In genomic region chr22:26460202-26460601, GRCh38 we compare ENCODE assay signal across 2 cellular contexts.
TF ChIP-seq lines count a peak whose summit lies in the region.

No MANE protein-coding gene starts in this region.

TF ChIP-seq in GM12878, 131 proteins besides CTCF, POLR2A, EP300 and RAD21:
- TF ChIP-seq SRF (IDR thresholded peaks at IDR 0.05; ENCODE audit: low read depth in 2 of 2, low read length in 2 of 2): no peak
- TF ChIP-seq BRCA1 (IDR thresholded peaks at IDR 0.05; ENCODE audit: low read depth, low read length): no peak
- no peak for TF ChIP-seq YY1 (IDR thresholded peaks at IDR 0.05; ENCODE audit: low read depth, low read length)
- TF ChIP-seq NRF1 (conservative IDR thresholded peaks at IDR 0.05; ENCODE audit: low read depth, low read length): no peak
- TF ChIP-seq CBX5 (IDR thresholded peaks at IDR 0.05; ENCODE audit: low read depth): no peak
- TF ChIP-seq HDAC2 (IDR thresholded peaks at IDR 0.05): no peak
- TF ChIP-seq STAT3 (IDR thresholded peaks at IDR 0.05; ENCODE audit: low read depth, low read length): no peak
- no peak for TF ChIP-seq TCF3 (IDR thresholded peaks at IDR 0.05; ENCODE audit: borderline replicate concordance, insufficient read depth, low read depth, low read length)
- no peak for TF ChIP-seq PAX5 (IDR thresholded peaks at IDR 0.05; ENCODE audit: borderline replicate concordance, low read depth, low read length)
- TF ChIP-seq JUNB (IDR thresholded peaks at IDR 0.05): no peak
- no peak for TF ChIP-seq ZNF622 (IDR thresholded peaks at IDR 0.05)
- no peak for TF ChIP-seq EGR1 (IDR thresholded peaks at IDR 0.05; ENCODE audit: borderline replicate concordance in 1 of 2, low read depth in 2 of 2, low read length in 2 of 2)
- no peak for TF ChIP-seq RELB (IDR thresholded peaks at IDR 0.05; ENCODE audit: low read depth)
- TF ChIP-seq ATF7 (IDR thresholded peaks at IDR 0.05; ENCODE audit: low read depth): no peak
- TF ChIP-seq PML (IDR thresholded peaks at IDR 0.05; ENCODE audit: low read length): no peak
- TF ChIP-seq RAD51 (IDR thresholded peaks at IDR 0.05): no peak
- TF ChIP-seq IKZF2 (IDR thresholded peaks at IDR 0.05): no peak
- TF ChIP-seq MTA2 (IDR thresholded peaks at IDR 0.05; ENCODE audit: low read depth): no peak
- TF ChIP-seq POLR2AphosphoS2 (IDR thresholded peaks at IDR 0.05; ENCODE audit: low read depth, low read length): no peak
TF ChIP-seq in GM12878: peak in this region for 0.

TF ChIP-seq in neural cell, 6 proteins besides CTCF, POLR2A, EP300 and RAD21:
- TF ChIP-seq TAF1 (IDR thresholded peaks at IDR 0.05; ENCODE audit: low read depth): no peak
- TF ChIP-seq EZH2 (IDR thresholded peaks at IDR 0.05; ENCODE audit: borderline replicate concordance, insufficient read depth, low read length, poor library complexity, severe bottlenecking): no peak
- no peak for TF ChIP-seq SMC3 (conservative IDR thresholded peaks at IDR 0.05; ENCODE audit: poor library complexity)
- TF ChIP-seq POLR2AphosphoS5 (IDR thresholded peaks at IDR 0.05): no peak
- TF ChIP-seq MXI1 (conservative IDR thresholded peaks at IDR 0.05; ENCODE audit: poor library complexity, severe bottlenecking): no peak
- no peak for TF ChIP-seq REST (IDR thresholded peaks at IDR 0.05; ENCODE audit: borderline replicate concordance)
